ENCODE assay signal across 22 cellular contexts in genomic region chr5:154406826-154407225, GRCh38. TPM values are rescaled to one million over a fixed set of nuclear protein-coding genes. Genes with fewer than 3 reads are reported as not detected.
DNase-seq lines count a peak whose midpoint lies in the region; ATAC-seq and TF ChIP-seq lines count a peak whose summit lies in the region.
"Had no signal": no experiment of that assay in that cellular context is flagged by ENCODE, and none has a peak within 500 bp of the region (broad histone marks: within the 10 kb centered on the region; RNA-seq: fewer than 3 reads in every experiment).

No MANE protein-coding gene starts in this region.

- intact Hi-C loops in activated T-helper 1 cell treated with anti-CD3 and anti-CD28 coated beads, Interleukin-12 subunit alpha, Interleukin-12 subunit beta, Interleukin-2, Interleukin-4 antibody, amounts not matched to agents 30 ng/mL and 10 ng/mL and 1 ng/mL, durations not matched to agents 14 hours and 24 hours and 36 hours (cut with micrococcal nuclease), result no loop called here

- H3K27me3 Mint-ChIP-seq in HFFc6 (ENCODE audit: insufficient read depth), result peaks cover 2% of the 10 kb centered on the region
- no peaks in the 10 kb centered on the region for H3K27me3 Mint-ChIP-seq in activated T-helper 1 cell treated with anti-CD3 and anti-CD28 coated beads, Interleukin-12 subunit alpha, Interleukin-12 subunit beta, Interleukin-2, Interleukin-4 antibody, amounts not matched to agents 30 ng/mL and 10 ng/mL and 1 ng/mL, durations not matched to agents 14 hours and 24 hours and 36 hours (ENCODE audit: insufficient read depth)
- H3K27me3 Mint-ChIP-seq: CD4-positive, alpha-beta T cell had no signal

- H3K4me3 Mint-ChIP-seq in HFFc6, result no peak overlapping the region
- no peak overlapping the region for H3K4me3 Mint-ChIP-seq in activated T-helper 1 cell treated with anti-CD3 and anti-CD28 coated beads, Interleukin-12 subunit alpha, Interleukin-12 subunit beta, Interleukin-2, Interleukin-4 antibody, amounts not matched to agents 30 ng/mL and 10 ng/mL and 1 ng/mL, durations not matched to agents 14 hours and 24 hours and 36 hours
- no peak overlapping the region for H3K4me3 Mint-ChIP-seq in stimulated activated effector memory CD8-positive, alpha-beta T cell treated with anti-CD3 and anti-CD28 coated beads, Interleukin-12 subunit alpha, Interleukin-12 subunit beta, amount 100 ng/mL, for 72 hours
- H3K4me3 Mint-ChIP-seq: CD4-positive, alpha-beta T cell; GM23338 had no signal

- no peaks in the 10 kb centered on the region for H3K79me2 ChIP-seq in hepatocyte

- H3K27me3 ChIP-seq in hepatocyte, result no peaks in the 10 kb centered on the region
- H3K27me3 ChIP-seq: BLaER1 treated with 17β-estradiol and CSF1 and Interleukin-3, amounts not matched to agents 10 nM and 100 nM had no signal

- DNase-seq in HFFc6 (no peak), hepatocyte (ENCODE audit: low spot score) (no peak), NCI-H1417 treated with DMSO at 0.1 percent for 48 hours (lab: John Stamatoyannopoulos, UW) (no peak), DMS153 (lab: John Stamatoyannopoulos, UW) (no peak), AML-193 (lab: John Stamatoyannopoulos, UW) (no peak)
- no peak for DNase-seq in activated T-helper 1 cell treated with anti-CD3 and anti-CD28 coated beads, Interleukin-12 subunit alpha, Interleukin-12 subunit beta, Interleukin-2, Interleukin-4 antibody, amounts not matched to agents 30 ng/mL and 10 ng/mL and 1 ng/mL, durations not matched to agents 14 hours and 24 hours and 36 hours (ENCODE audit: low spot score)
- DNase-seq in stimulated activated effector memory CD8-positive, alpha-beta T cell treated with anti-CD3 and anti-CD28 coated beads, Interleukin-12 subunit alpha, Interleukin-12 subunit beta, amount 100 ng/mL, for 72 hours (ENCODE audit: low spot score in 2 of 2), result no peak
- DNase-seq: CD4-positive, alpha-beta T cell; EL; GDM1; Karpas-422; NCI-H1092 treated with DMSO at 0.1 percent for 48 hours; NCI-H1436 treated with DMSO at 0.1 percent for 48 hours; NCI-H187 treated with DMSO at 0.1 percent for 48 hours; NCI-H446; NCI-H524 treated with DMSO at 0.1 percent for 48 hours; NCI-H774; SK-N-SH had no signal

- no peaks in the 10 kb centered on the region for H3K9me3 ChIP-seq in hepatocyte (ENCODE audit: low read depth)
- H3K9me3 ChIP-seq: BLaER1 treated with 17β-estradiol and CSF1 and Interleukin-3, amounts not matched to agents 10 nM and 100 nM; HAP-1; SK-N-SH had no signal

- H2AFZ ChIP-seq in hepatocyte, result no peak overlapping the region
- H2AFZ ChIP-seq: GM23338 had no signal

- H4K20me1 ChIP-seq in hepatocyte (ENCODE audit: insufficient read depth, poor library complexity, severe bottlenecking), result no peaks in the 10 kb centered on the region
- H4K20me1 ChIP-seq: BLaER1 treated with 17β-estradiol and CSF1 and Interleukin-3, amounts not matched to agents 10 nM and 100 nM had no signal

- no peak for TF ChIP-seq CTCF in HFFc6 (IDR thresholded peaks at IDR 0.05)
- TF ChIP-seq CTCF in hepatocyte (IDR thresholded peaks at IDR 0.05; ENCODE audit: poor library complexity), result no peak

- no peaks in the 10 kb centered on the region for H3K36me3 ChIP-seq in hepatocyte (replicated peaks; ENCODE audit: insufficient read depth, low read depth)
- H3K36me3 ChIP-seq: HAP-1 had no signal

- no peaks in the 10 kb centered on the region for H3K9me3 Mint-ChIP-seq in HFFc6
- H3K9me3 Mint-ChIP-seq in activated T-helper 1 cell treated with anti-CD3 and anti-CD28 coated beads, Interleukin-12 subunit alpha, Interleukin-12 subunit beta, Interleukin-2, Interleukin-4 antibody, amounts not matched to agents 30 ng/mL and 10 ng/mL and 1 ng/mL, durations not matched to agents 14 hours and 24 hours and 36 hours, result no peaks in the 10 kb centered on the region
- H3K9me3 Mint-ChIP-seq in stimulated activated effector memory CD8-positive, alpha-beta T cell treated with anti-CD3 and anti-CD28 coated beads, Interleukin-12 subunit alpha, Interleukin-12 subunit beta, amount 100 ng/mL, for 72 hours, result no peaks in the 10 kb centered on the region
- H3K9me3 Mint-ChIP-seq: CD4-positive, alpha-beta T cell; GM23338 had no signal

- no peak for ATAC-seq in stimulated activated effector memory CD8-positive, alpha-beta T cell treated with anti-CD3 and anti-CD28 coated beads, Interleukin-12 subunit alpha, Interleukin-12 subunit beta, amount 100 ng/mL, for 72 hours
- ATAC-seq: GM12878, GM23338 had no signal

- peak overlapping the region; percentile 42 for H3K27ac ChIP-seq in hepatocyte
- H3K27ac ChIP-seq: BLaER1 treated with 17β-estradiol and CSF1 and Interleukin-3, amounts not matched to agents 10 nM and 100 nM had no signal

- no peak overlapping the region for H3K4me3 ChIP-seq in hepatocyte
- H3K4me3 ChIP-seq: BLaER1 treated with 17β-estradiol and CSF1 and Interleukin-3, amounts not matched to agents 10 nM and 100 nM; GM12878; GM23338; HAP-1 had no signal

- peaks cover 42% of the 10 kb centered on the region for H3K4me1 Mint-ChIP-seq in HFFc6 (ENCODE audit: low read depth)
- peaks cover 7% of the 10 kb centered on the region for H3K4me1 Mint-ChIP-seq in activated T-helper 1 cell treated with anti-CD3 and anti-CD28 coated beads, Interleukin-12 subunit alpha, Interleukin-12 subunit beta, Interleukin-2, Interleukin-4 antibody, amounts not matched to agents 30 ng/mL and 10 ng/mL and 1 ng/mL, durations not matched to agents 14 hours and 24 hours and 36 hours (ENCODE audit: low read depth)
- peaks cover 18% of the 10 kb centered on the region for H3K4me1 Mint-ChIP-seq in stimulated activated effector memory CD8-positive, alpha-beta T cell treated with anti-CD3 and anti-CD28 coated beads, Interleukin-12 subunit alpha, Interleukin-12 subunit beta, amount 100 ng/mL, for 72 hours

- H3K4me1 ChIP-seq in hepatocyte (ENCODE audit: insufficient read depth), result peaks cover 17% of the 10 kb centered on the region
- H3K4me1 ChIP-seq: HAP-1 had no signal

- WGBS in hepatocyte (ENCODE audit: low lambda C conversion rate, missing lambda C conversion rate), result 76% methylated on average over 4 of the region's 4 CpGs

- peak overlapping the region; percentile 40; the same call in 1 of the 2 replicates for H3K27ac Mint-ChIP-seq in HFFc6
- H3K27ac Mint-ChIP-seq in activated T-helper 1 cell treated with anti-CD3 and anti-CD28 coated beads, Interleukin-12 subunit alpha, Interleukin-12 subunit beta, Interleukin-2, Interleukin-4 antibody, amounts not matched to agents 30 ng/mL and 10 ng/mL and 1 ng/mL, durations not matched to agents 14 hours and 24 hours and 36 hours, result peak overlapping the region; percentile 40
- H3K27ac Mint-ChIP-seq in stimulated activated effector memory CD8-positive, alpha-beta T cell treated with anti-CD3 and anti-CD28 coated beads, Interleukin-12 subunit alpha, Interleukin-12 subunit beta, amount 100 ng/mL, for 72 hours, result peak overlapping the region; percentile 79
- H3K27ac Mint-ChIP-seq: CD4-positive, alpha-beta T cell; GM23338 had no signal

- peaks cover 10% of the 10 kb centered on the region; the same call in 1 of the 2 replicates for H3K36me3 Mint-ChIP-seq in HFFc6 (ENCODE audit: low read depth)
- peaks cover 23% of the 10 kb centered on the region for H3K36me3 Mint-ChIP-seq in activated T-helper 1 cell treated with anti-CD3 and anti-CD28 coated beads, Interleukin-12 subunit alpha, Interleukin-12 subunit beta, Interleukin-2, Interleukin-4 antibody, amounts not matched to agents 30 ng/mL and 10 ng/mL and 1 ng/mL, durations not matched to agents 14 hours and 24 hours and 36 hours (ENCODE audit: low read depth)
- peaks cover 32% of the 10 kb centered on the region for H3K36me3 Mint-ChIP-seq in stimulated activated effector memory CD8-positive, alpha-beta T cell treated with anti-CD3 and anti-CD28 coated beads, Interleukin-12 subunit alpha, Interleukin-12 subunit beta, amount 100 ng/mL, for 72 hours

- H3K4me2 ChIP-seq in hepatocyte, result no peak overlapping the region
- H3K4me2 ChIP-seq: GM23338, SK-N-SH had no signal

- no peaks in the 10 kb centered on the region for H3K9me2 ChIP-seq in hepatocyte (replicated peaks; ENCODE audit: insufficient read depth)
- H3K9me2 ChIP-seq: SK-N-SH had no signal

RNA-seq across cellular contexts. Expression of gene SAP30L, which starts 39.0 kb away (rescaled TPM):
- total RNA-seq in HFFc6 (2021; fragmentation: NEBNext Ultra II Directional; extraction: Animal tissue kit (Norgen Biotek cat#: 25700)), result 10 to 100 TPM; 23.3 to 31.5 (median 28.1) TPM
- total RNA-seq in activated T-helper 1 cell treated with anti-CD3 and anti-CD28 coated beads, Interleukin-12 subunit alpha, Interleukin-12 subunit beta, Interleukin-2, Interleukin-4 antibody, amounts not matched to agents 30 ng/mL and 10 ng/mL and 1 ng/mL, durations not matched to agents 14 hours and 24 hours and 36 hours, result 37.5 and 44.4 TPM in 2 replicates
- 21.6 and 43.7 TPM in 2 replicates for total RNA-seq in hepatocyte
- polyA plus RNA-seq in hepatocyte, result 39.4 and 45.6 TPM in 2 replicates
